In genomic region chr18:58135806-58136331, GRCh38 we compare ENCODE assay signal across 8 cellular contexts.
A peak's percentile ranks its signal among the peaks of the same experiment; 100 is the strongest.
DNase-seq lines count a peak whose midpoint lies in the region; ATAC-seq and TF ChIP-seq lines count a peak whose summit lies in the region.

No MANE protein-coding gene starts in this region.

- H3K4me3 Mint-ChIP-seq in endodermal cell: no peak overlapping the region
- peak overlapping the region; percentile 14 to 46 for H3K4me3 Mint-ChIP-seq in stimulated activated naive B cell treated with anti-CD40 and anti-IgM and Interleukin-4, amounts not matched to agents 10 μg/mL and 1 μg/mL and 100 μg/mL, for 72 hours

- peak; percentile 80 for ATAC-seq in HG03064 (IDR thresholded peaks at IDR 0.05; ENCODE audit: low read depth, unreplicated experiment)
- ATAC-seq in stimulated activated naive B cell treated with anti-CD40 and anti-IgM and Interleukin-4, amounts not matched to agents 10 μg/mL and 1 μg/mL and 100 μg/mL, for 72 hours (replicated peaks): peak; percentile 91 to 92

- peak; percentile 83 for DNase-seq in GM13977 (ENCODE audit: low spot score)
- DNase-seq in NCI-H446 (lab: John Stamatoyannopoulos, UW): peak; percentile 11 to 64
- peak; percentile 15 to 34 for DNase-seq in activated CD4-positive, alpha-beta T cell treated with anti-CD3 and anti-CD28 coated beads for 4 hours
- DNase-seq in endodermal cell: peak; percentile 88
- peak; percentile 74 for DNase-seq in midbrain (lab: John Stamatoyannopoulos, UW)
- DNase-seq in stimulated activated naive B cell treated with anti-CD40 and anti-IgM and Interleukin-4, amounts not matched to agents 10 μg/mL and 1 μg/mL and 100 μg/mL, for 72 hours: peak; percentile 48

- H3K27me3 ChIP-seq in ACC112 (ENCODE audit: insufficient read depth, low read length): no peaks in the 10 kb centered on the region
- peaks cover 23% of the 10 kb centered on the region for H3K27me3 ChIP-seq in endodermal cell (ENCODE audit: control insufficient read depth, insufficient read depth, low read length, poor library complexity, severe bottlenecking)

- no peaks in the 10 kb centered on the region for H3K9me3 Mint-ChIP-seq in endodermal cell
- no peaks in the 10 kb centered on the region for H3K9me3 Mint-ChIP-seq in stimulated activated naive B cell treated with anti-CD40 and anti-IgM and Interleukin-4, amounts not matched to agents 10 μg/mL and 1 μg/mL and 100 μg/mL, for 72 hours

- H2AFZ ChIP-seq in ACC112 (ENCODE audit: low read length, unreplicated experiment): peak overlapping the region; percentile 68

- H3K4me3 ChIP-seq in ACC112 (ENCODE audit: low read depth, low read length) (peak overlapping the region; percentile 72), endodermal cell (ENCODE audit: low read length) (peak overlapping the region; percentile 4)

- TF ChIP-seq CTCF in GM13977 (IDR thresholded peaks at IDR 0.05; ENCODE audit: extremely low read depth, insufficient read depth, missing control alignments) (peak; percentile 80), endodermal cell (conservative IDR thresholded peaks at IDR 0.05) (peak; percentile 99)

- no peaks in the 10 kb centered on the region for H3K9me3 ChIP-seq in endodermal cell (ENCODE audit: control insufficient read depth, low read length)

- peak overlapping the region; percentile 54 for H3K27ac Mint-ChIP-seq in endodermal cell
- no peak overlapping the region for H3K27ac Mint-ChIP-seq in stimulated activated naive B cell treated with anti-CD40 and anti-IgM and Interleukin-4, amounts not matched to agents 10 μg/mL and 1 μg/mL and 100 μg/mL, for 72 hours

- H3K4me1 ChIP-seq in ACC112 (ENCODE audit: control insufficient read depth, insufficient read depth, low read length, unreplicated experiment) (peaks cover 8% of the 10 kb centered on the region), endodermal cell (ENCODE audit: control insufficient read depth, insufficient read depth, low read length) (peaks cover 8% of the 10 kb centered on the region)

- H3K4me1 Mint-ChIP-seq in endodermal cell: peaks cover 41% of the 10 kb centered on the region
- H3K4me1 Mint-ChIP-seq in stimulated activated naive B cell treated with anti-CD40 and anti-IgM and Interleukin-4, amounts not matched to agents 10 μg/mL and 1 μg/mL and 100 μg/mL, for 72 hours: peaks cover 15 to 20% of the 10 kb centered on the region in 2 donors

- peaks cover 8% of the 10 kb centered on the region for H3K79me2 ChIP-seq in ACC112 (ENCODE audit: control insufficient read depth, insufficient read depth, low read length, unreplicated experiment)

- H3K36me3 Mint-ChIP-seq in endodermal cell (ENCODE audit: low read depth): peaks cover 2% of the 10 kb centered on the region
- no peaks in the 10 kb centered on the region for H3K36me3 Mint-ChIP-seq in stimulated activated naive B cell treated with anti-CD40 and anti-IgM and Interleukin-4, amounts not matched to agents 10 μg/mL and 1 μg/mL and 100 μg/mL, for 72 hours

- no peaks in the 10 kb centered on the region for H3K36me3 ChIP-seq in ACC112 (ENCODE audit: insufficient read depth, low read length)
- no peaks in the 10 kb centered on the region for H3K36me3 ChIP-seq in endodermal cell (ENCODE audit: control insufficient read depth, insufficient read depth, low read length)

- no peak overlapping the region for H3K9ac ChIP-seq in endodermal cell (ENCODE audit: extremely low read depth, low read length, poor library complexity, severe bottlenecking)

- WGBS in endodermal cell (ENCODE audit: insufficient coverage in 1 of 2, insufficient read length in 1 of 2), 2 experiments: 15 to 29% methylated on average over 3 to 5 of the region's 5 CpGs

- in situ Hi-C loops in GM13977 (cut with MboI; ENCODE audit: low pct_unique_long_range_greater_than_20kb, low sequenced_read_pairs, unreplicated experiment): no loop called here

- H3K27ac ChIP-seq in ACC112 (ENCODE audit: low read depth, low read length) (peak overlapping the region; percentile 5; the same call in 1 of the 2 replicates), endodermal cell (ENCODE audit: low read depth, low read length) (no peak overlapping the region)

- H3K27me3 Mint-ChIP-seq in endodermal cell (ENCODE audit: insufficient read depth): peaks cover 24% of the 10 kb centered on the region
- H3K27me3 Mint-ChIP-seq in stimulated activated naive B cell treated with anti-CD40 and anti-IgM and Interleukin-4, amounts not matched to agents 10 μg/mL and 1 μg/mL and 100 μg/mL, for 72 hours: peaks cover 8 to 16% of the 10 kb centered on the region in 2 donors

Comparison
In these comparisons a context has a peak if more than half of its experiments do, and no peak if none do; other contexts are left out.
1. DNase-seq: peak in every context shown above with its lines; median percentile 88 in endodermal cell; 83 in GM13977; 74 in midbrain; 48 in stimulated activated naive B cell treated with anti-CD40 and anti-IgM and Interleukin-4, amounts not matched to agents 10 μg/mL and 1 μg/mL and 100 μg/mL, for 72 hours; 38 in NCI-H446; 24 in activated CD4-positive, alpha-beta T cell treated with anti-CD3 and anti-CD28 coated beads for 4 hours.